ENCODE assay signal across 9 cellular contexts in genomic region chr2:54497738-54498680, GRCh38. TPM values are rescaled to one million over a fixed set of nuclear protein-coding genes. Genes with fewer than 3 reads are reported as not detected.
DNase-seq lines count a peak whose midpoint lies in the region; ATAC-seq and TF ChIP-seq lines count a peak whose summit lies in the region.
"Had no signal": no experiment of that assay in that cellular context is flagged by ENCODE, and none has a peak within 500 bp of the region (broad histone marks: within the 10 kb centered on the region; RNA-seq: fewer than 3 reads in every experiment).

No MANE protein-coding gene starts in this region.

- TF ChIP-seq CTCF in HCT116 (IDR thresholded peaks at IDR 0.05 in 2 of 3, conservative IDR thresholded peaks at IDR 0.05 in 1 of 3; ENCODE audit: borderline replicate concordance in 1 of 3, insufficient read depth in 1 of 3, low read depth in 2 of 3, low read length in 2 of 3) (peak in 2 of 3 experiments; percentile 30 to 40; a peak in 1 of 6 replicates), smooth muscle cell (IDR thresholded peaks at IDR 0.05; ENCODE audit: borderline replicate concordance, insufficient read depth, poor library complexity, severe bottlenecking) (peak; percentile 10)

- CTCF ChIA-PET in HCT116 (lab: Charles Lee), result interaction anchor here (0.6 to 1.5 kb wide), 3 partner anchors 11 to 391 kb away, joined by 3 to 8 read pairs (median 4); no protein-coding TSS in a partner anchor

- H3K27me3 ChIP-seq in HCT116 (ENCODE audit: insufficient read depth, low read length) (no peaks in the 10 kb centered on the region), smooth muscle cell (ENCODE audit: low read depth) (no peaks in the 10 kb centered on the region)

- BruUV-seq in HCT116 (replicated peaks; lab: Mats Ljungman, UMichigan), result no TSS peak

- WGBS in smooth muscle cell (ENCODE audit: low lambda C conversion rate), result 77% methylated on average over 8 of the region's 8 CpGs

- H3K9ac ChIP-seq in HCT116 (ENCODE audit: low read length) (no peak overlapping the region), smooth muscle cell (ENCODE audit: low read depth) (no peak overlapping the region)

- H3K27ac ChIP-seq in HCT116 (ENCODE audit: low read depth, low read length), result no peak overlapping the region
- no peak overlapping the region for H3K27ac ChIP-seq in smooth muscle cell (ENCODE audit: low read depth)

- H3K9me2 ChIP-seq in HCT116 (ENCODE audit: insufficient read depth), result no peaks in the 10 kb centered on the region

- intact Hi-C loops in HCT116 (cut with micrococcal nuclease) (no loop called here), Right ventricle myocardium superior (cut with DNase I) (no loop called here)

- no peak overlapping the region for H2AFZ ChIP-seq in HCT116 (ENCODE audit: low read depth, low read length, poor library complexity, severe bottlenecking)
- H2AFZ ChIP-seq in smooth muscle cell (ENCODE audit: low read depth), result no peak overlapping the region

- H4K20me1 ChIP-seq in HCT116 (ENCODE audit: insufficient read depth) (no peaks in the 10 kb centered on the region), smooth muscle cell (ENCODE audit: low read depth) (peaks cover 99% of the 10 kb centered on the region)

- no peaks in the 10 kb centered on the region for H3K36me3 ChIP-seq in HCT116 (ENCODE audit: control insufficient read depth in 1 of 2, insufficient read depth in 2 of 2, low read length in 2 of 2)
- no peaks in the 10 kb centered on the region for H3K36me3 ChIP-seq in smooth muscle cell (ENCODE audit: low read depth)

- H3K9me3 ChIP-seq in HCT116 (ENCODE audit: control insufficient read depth in 1 of 2, insufficient read depth in 1 of 2, low read depth in 1 of 2, low read length in 2 of 2), result no peaks in the 10 kb centered on the region
- no peaks in the 10 kb centered on the region for H3K9me3 ChIP-seq in smooth muscle cell (replicated peaks; ENCODE audit: low read depth)

- no peak for TF ChIP-seq POLR2A in HCT116 (IDR thresholded peaks at IDR 0.05; ENCODE audit: borderline replicate concordance, extremely low read depth, insufficient read depth, insufficient read length)

- H3K79me2 ChIP-seq in HCT116 (ENCODE audit: insufficient read depth, low read length) (no peaks in the 10 kb centered on the region), smooth muscle cell (ENCODE audit: low read depth) (peaks cover 100% of the 10 kb centered on the region)

- ATAC-seq in HCT116 (peak; percentile 75), Right ventricle myocardium superior (ENCODE audit: poor library complexity) (peak; percentile 43), HG03469 (IDR thresholded peaks at IDR 0.05; ENCODE audit: unreplicated experiment) (no peak), HG03025 (IDR thresholded peaks at IDR 0.05; ENCODE audit: low FRiP score, unreplicated experiment) (no peak)

- POLR2A ChIA-PET in HCT116 (lab: Charles Lee), result interaction anchor here (1.3 kb wide), 1 partner anchor 40 kb away, joined by 3 read pairs; no protein-coding TSS in a partner anchor

- TF ChIP-seq RAD21 in HCT116 (IDR thresholded peaks at IDR 0.05; ENCODE audit: low read depth), result 0 out of 2 replicates have a peak, but pooled peaks have one; percentile 22

- no peak overlapping the region for H3K4me2 ChIP-seq in HCT116 (ENCODE audit: low read length)
- H3K4me2 ChIP-seq in smooth muscle cell, result no peak overlapping the region

- DNase-seq in HCT116 (ENCODE audit: low read depth, low spot score) (no peak), RPMI8226 (peak; percentile 16), Right ventricle myocardium superior (no peak), smooth muscle cell (lab: John Stamatoyannopoulos, UW; ENCODE audit: unreplicated experiment) (no peak), H4 (ENCODE audit: low spot score) (no peak)
- no peak for DNase-seq in central memory CD4-positive, alpha-beta T cell
- DNase-seq: mammary epithelial cell had no signal

- RAD21 ChIA-PET in HCT116 (lab: Charles Lee; ENCODE audit: low non-redundant PET in 1 of 2, low total read pairs in 2 of 2, uncharacterized antibody in 2 of 2, unreplicated experiment in 2 of 2), result no interaction called here

- no peaks in the 10 kb centered on the region for H3F3A ChIP-seq in smooth muscle cell (ENCODE audit: low read depth)

- peaks cover 4 to 11% of the 10 kb centered on the region in 2 experiments; a peak in 3 of 4 replicates for H3K4me1 ChIP-seq in HCT116 (ENCODE audit: control insufficient read depth in 1 of 2, insufficient read depth in 2 of 2, low read length in 2 of 2)
- H3K4me1 ChIP-seq in smooth muscle cell (ENCODE audit: low read depth), result no peaks in the 10 kb centered on the region

- H3K4me3 ChIP-seq in HCT116 (replicated peaks in 1 of 2; ENCODE audit: low read depth in 1 of 2, low read length in 2 of 2) (no peak overlapping the region), smooth muscle cell (no peak overlapping the region)

TF ChIP-seq in HCT116, 20 proteins besides CTCF, POLR2A, EP300 and RAD21:
- TF ChIP-seq ZFX (IDR thresholded peaks at IDR 0.05), result no peak

RNA-seq across cellular contexts. Expression of gene SPTBN1, which starts 41.9 kb away (rescaled TPM):
- 84.4 TPM for total RNA-seq in HCT116 (2021; ENCODE audit: unreplicated experiment)
- polyA plus RNA-seq in HCT116 (2012), result 36.1 and 41.4 TPM in 2 replicates
- 391 TPM for total RNA-seq in Right ventricle myocardium superior
- 186 and 215 TPM in 2 replicates for total RNA-seq in smooth muscle cell
- 76.3 and 78.7 TPM in 2 replicates for polyA plus RNA-seq in smooth muscle cell
- 34.4 and 34.9 TPM in 2 replicates for total RNA-seq in H4 (2014; rRNA removed; shearing (Covaris generic))

Comparison
In these comparisons a context has a peak if more than half of its experiments do, and no peak if none do; other contexts are left out.
1. ATAC-seq: peak in HCT116 (single experiment) and Right ventricle myocardium superior (single experiment); none in HG03469 (single experiment) and HG03025 (single experiment).